ENCODE assay signal across 1 cellular context in the genomic region with DNA sequence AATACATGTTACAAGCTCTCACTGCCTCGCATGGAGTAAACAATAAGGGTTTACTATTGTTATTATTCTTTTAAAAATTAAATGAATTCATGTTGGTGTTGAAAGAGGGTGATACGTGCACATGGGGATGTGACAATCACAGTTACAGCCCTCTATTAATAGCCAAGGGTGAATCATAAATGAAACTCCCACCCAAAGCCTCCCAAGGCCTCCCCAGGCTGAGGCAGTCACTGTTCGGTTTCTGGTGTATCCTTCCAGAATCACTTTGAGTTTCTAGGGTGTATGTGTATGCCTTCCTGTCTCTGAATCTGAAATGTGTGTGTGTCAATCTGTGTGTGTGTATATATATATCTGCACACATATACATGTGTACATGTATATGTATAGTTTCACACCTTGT.
TF ChIP-seq lines count a peak whose summit lies in the region.

No MANE protein-coding gene starts in this region.

TF ChIP-seq in GM12878, 131 proteins besides CTCF, POLR2A, EP300 and RAD21 (continued from another document and continues in another):
- TF ChIP-seq, protein P1, sequence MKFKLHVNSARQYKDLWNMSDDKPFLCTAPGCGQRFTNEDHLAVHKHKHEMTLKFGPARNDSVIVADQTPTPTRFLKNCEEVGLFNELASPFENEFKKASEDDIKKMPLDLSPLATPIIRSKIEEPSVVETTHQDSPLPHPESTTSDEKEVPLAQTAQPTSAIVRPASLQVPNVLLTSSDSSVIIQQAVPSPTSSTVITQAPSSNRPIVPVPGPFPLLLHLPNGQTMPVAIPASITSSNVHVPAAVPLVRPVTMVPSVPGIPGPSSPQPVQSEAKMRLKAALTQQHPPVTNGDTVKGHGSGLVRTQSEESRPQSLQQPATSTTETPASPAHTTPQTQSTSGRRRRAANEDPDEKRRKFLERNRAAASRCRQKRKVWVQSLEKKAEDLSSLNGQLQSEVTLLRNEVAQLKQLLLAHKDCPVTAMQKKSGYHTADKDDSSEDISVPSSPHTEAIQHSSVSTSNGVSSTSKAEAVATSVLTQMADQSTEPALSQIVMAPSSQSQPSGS (IDR thresholded peaks at IDR 0.05; ENCODE audit: low read length): peak; percentile 41; the same call in 1 of the 2 replicates
- TF ChIP-seq, protein P2, sequence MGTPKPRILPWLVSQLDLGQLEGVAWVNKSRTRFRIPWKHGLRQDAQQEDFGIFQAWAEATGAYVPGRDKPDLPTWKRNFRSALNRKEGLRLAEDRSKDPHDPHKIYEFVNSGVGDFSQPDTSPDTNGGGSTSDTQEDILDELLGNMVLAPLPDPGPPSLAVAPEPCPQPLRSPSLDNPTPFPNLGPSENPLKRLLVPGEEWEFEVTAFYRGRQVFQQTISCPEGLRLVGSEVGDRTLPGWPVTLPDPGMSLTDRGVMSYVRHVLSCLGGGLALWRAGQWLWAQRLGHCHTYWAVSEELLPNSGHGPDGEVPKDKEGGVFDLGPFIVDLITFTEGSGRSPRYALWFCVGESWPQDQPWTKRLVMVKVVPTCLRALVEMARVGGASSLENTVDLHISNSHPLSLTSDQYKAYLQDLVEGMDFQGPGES (IDR thresholded peaks at IDR 0.05): no peak
- TF ChIP-seq HDGF (IDR thresholded peaks at IDR 0.05) (no peak), SREBF1 (IDR thresholded peaks at IDR 0.05; ENCODE audit: low read length) (no peak), MTA2 (IDR thresholded peaks at IDR 0.05; ENCODE audit: low read depth) (no peak), TCF12 (IDR thresholded peaks at IDR 0.05; ENCODE audit: low read depth, low read length) (no peak), CHD4 (IDR thresholded peaks at IDR 0.05) (no peak), WRNIP1 (IDR thresholded peaks at IDR 0.05; ENCODE audit: borderline replicate concordance, low read depth, low read length) (no peak), KDM1A (IDR thresholded peaks at IDR 0.05; ENCODE audit: borderline replicate concordance) (no peak), TAF1 (IDR thresholded peaks at IDR 0.05; ENCODE audit: borderline replicate concordance, low read depth, low read length) (no peak), MYC (IDR thresholded peaks at IDR 0.05; ENCODE audit: insufficient read depth, insufficient read length, insufficient replicate concordance, low read length, severe bottlenecking) (no peak), RELA (IDR thresholded peaks at IDR 0.05; ENCODE audit: borderline replicate concordance, partially characterized antibody) (no peak), FOXK2 (IDR thresholded peaks at IDR 0.05) (no peak), RAD51 (IDR thresholded peaks at IDR 0.05) (no peak), CREM (IDR thresholded peaks at IDR 0.05; ENCODE audit: low read depth) (peak; percentile 53; the same call in 1 of the 2 replicates), ZBED1 (IDR thresholded peaks at IDR 0.05; ENCODE audit: borderline replicate concordance) (no peak), MEF2B (IDR thresholded peaks at IDR 0.05; ENCODE audit: partially characterized antibody, poor library complexity, severe bottlenecking) (no peak), NFXL1 (IDR thresholded peaks at IDR 0.05; ENCODE audit: borderline replicate concordance) (no peak), MYB (IDR thresholded peaks at IDR 0.05; ENCODE audit: borderline replicate concordance, low read depth, low read length) (no peak), BACH1 (IDR thresholded peaks at IDR 0.05; ENCODE audit: borderline replicate concordance) (no peak), SRF (IDR thresholded peaks at IDR 0.05; ENCODE audit: low read depth in 2 of 2, low read length in 2 of 2) (no peak), ATF7 (IDR thresholded peaks at IDR 0.05; ENCODE audit: low read depth) (0 out of 2 replicates have a peak, but pooled peaks have one; percentile 16), YBX1 (IDR thresholded peaks at IDR 0.05) (no peak), GATAD2B (conservative IDR thresholded peaks at IDR 0.05; ENCODE audit: low read depth) (no peak), ESRRA (IDR thresholded peaks at IDR 0.05; ENCODE audit: low read length) (no peak), ZNF622 (IDR thresholded peaks at IDR 0.05) (no peak), HDAC6 (IDR thresholded peaks at IDR 0.05; ENCODE audit: unreplicated experiment) (no peak), SIN3A (IDR thresholded peaks at IDR 0.05; ENCODE audit: low read depth, low read length) (no peak), STAT1 (conservative IDR thresholded peaks at IDR 0.05) (no peak), MTA3 (IDR thresholded peaks at IDR 0.05; ENCODE audit: borderline replicate concordance, low read length) (0 out of 2 replicates have a peak, but pooled peaks have one; percentile 35), ZSCAN29 (IDR thresholded peaks at IDR 0.05) (no peak), RUNX3 (IDR thresholded peaks at IDR 0.05; ENCODE audit: low read length) (peak; percentile 58; the same call in 1 of the 2 replicates), STAT3 (IDR thresholded peaks at IDR 0.05; ENCODE audit: low read depth, low read length) (no peak), LARP7 (IDR thresholded peaks at IDR 0.05) (no peak), EED (IDR thresholded peaks at IDR 0.05; ENCODE audit: low read depth) (peak; percentile 68), TARDBP (IDR thresholded peaks at IDR 0.05; ENCODE audit: borderline replicate concordance) (no peak)
- TF ChIP-seq, protein P3, sequence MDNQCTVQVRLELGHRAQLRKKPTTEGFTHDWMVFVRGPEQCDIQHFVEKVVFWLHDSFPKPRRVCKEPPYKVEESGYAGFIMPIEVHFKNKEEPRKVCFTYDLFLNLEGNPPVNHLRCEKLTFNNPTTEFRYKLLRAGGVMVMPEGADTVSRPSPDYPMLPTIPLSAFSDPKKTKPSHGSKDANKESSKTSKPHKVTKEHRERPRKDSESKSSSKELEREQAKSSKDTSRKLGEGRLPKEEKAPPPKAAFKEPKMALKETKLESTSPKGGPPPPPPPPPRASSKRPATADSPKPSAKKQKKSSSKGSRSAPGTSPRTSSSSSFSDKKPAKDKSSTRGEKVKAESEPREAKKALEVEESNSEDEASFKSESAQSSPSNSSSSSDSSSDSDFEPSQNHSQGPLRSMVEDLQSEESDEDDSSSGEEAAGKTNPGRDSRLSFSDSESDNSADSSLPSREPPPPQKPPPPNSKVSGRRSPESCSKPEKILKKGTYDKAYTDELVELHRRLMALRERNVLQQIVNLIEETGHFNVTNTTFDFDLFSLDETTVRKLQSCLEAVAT (IDR thresholded peaks at IDR 0.05): no peak
- TF ChIP-seq, protein P4, sequence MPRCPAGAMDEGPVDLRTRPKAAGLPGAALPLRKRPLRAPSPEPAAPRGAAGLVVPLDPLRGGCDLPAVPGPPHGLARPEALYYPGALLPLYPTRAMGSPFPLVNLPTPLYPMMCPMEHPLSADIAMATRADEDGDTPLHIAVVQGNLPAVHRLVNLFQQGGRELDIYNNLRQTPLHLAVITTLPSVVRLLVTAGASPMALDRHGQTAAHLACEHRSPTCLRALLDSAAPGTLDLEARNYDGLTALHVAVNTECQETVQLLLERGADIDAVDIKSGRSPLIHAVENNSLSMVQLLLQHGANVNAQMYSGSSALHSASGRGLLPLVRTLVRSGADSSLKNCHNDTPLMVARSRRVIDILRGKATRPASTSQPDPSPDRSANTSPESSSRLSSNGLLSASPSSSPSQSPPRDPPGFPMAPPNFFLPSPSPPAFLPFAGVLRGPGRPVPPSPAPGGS (IDR thresholded peaks at IDR 0.05; ENCODE audit: borderline replicate concordance, insufficient read depth, low read depth, low read length, poor library complexity, severe bottlenecking): no peak
- TF ChIP-seq, protein P5, sequence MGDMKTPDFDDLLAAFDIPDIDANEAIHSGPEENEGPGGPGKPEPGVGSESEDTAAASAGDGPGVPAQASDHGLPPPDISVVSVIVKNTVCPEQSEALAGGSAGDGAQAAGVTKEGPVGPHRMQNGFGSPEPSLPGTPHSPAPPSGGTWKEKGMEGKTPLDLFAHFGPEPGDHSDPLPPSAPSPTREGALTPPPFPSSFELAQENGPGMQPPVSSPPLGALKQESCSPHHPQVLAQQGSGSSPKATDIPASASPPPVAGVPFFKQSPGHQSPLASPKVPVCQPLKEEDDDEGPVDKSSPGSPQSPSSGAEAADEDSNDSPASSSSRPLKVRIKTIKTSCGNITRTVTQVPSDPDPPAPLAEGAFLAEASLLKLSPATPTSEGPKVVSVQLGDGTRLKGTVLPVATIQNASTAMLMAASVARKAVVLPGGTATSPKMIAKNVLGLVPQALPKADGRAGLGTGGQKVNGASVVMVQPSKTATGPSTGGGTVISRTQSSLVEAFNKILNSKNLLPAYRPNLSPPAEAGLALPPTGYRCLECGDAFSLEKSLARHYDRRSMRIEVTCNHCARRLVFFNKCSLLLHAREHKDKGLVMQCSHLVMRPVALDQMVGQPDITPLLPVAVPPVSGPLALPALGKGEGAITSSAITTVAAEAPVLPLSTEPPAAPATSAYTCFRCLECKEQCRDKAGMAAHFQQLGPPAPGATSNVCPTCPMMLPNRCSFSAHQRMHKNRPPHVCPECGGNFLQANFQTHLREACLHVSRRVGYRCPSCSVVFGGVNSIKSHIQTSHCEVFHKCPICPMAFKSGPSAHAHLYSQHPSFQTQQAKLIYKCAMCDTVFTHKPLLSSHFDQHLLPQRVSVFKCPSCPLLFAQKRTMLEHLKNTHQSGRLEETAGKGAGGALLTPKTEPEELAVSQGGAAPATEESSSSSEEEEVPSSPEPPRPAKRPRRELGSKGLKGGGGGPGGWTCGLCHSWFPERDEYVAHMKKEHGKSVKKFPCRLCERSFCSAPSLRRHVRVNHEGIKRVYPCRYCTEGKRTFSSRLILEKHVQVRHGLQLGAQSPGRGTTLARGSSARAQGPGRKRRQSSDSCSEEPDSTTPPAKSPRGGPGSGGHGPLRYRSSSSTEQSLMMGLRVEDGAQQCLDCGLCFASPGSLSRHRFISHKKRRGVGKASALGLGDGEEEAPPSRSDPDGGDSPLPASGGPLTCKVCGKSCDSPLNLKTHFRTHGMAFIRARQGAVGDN (IDR thresholded peaks at IDR 0.05): no peak
- TF ChIP-seq, protein P6, sequence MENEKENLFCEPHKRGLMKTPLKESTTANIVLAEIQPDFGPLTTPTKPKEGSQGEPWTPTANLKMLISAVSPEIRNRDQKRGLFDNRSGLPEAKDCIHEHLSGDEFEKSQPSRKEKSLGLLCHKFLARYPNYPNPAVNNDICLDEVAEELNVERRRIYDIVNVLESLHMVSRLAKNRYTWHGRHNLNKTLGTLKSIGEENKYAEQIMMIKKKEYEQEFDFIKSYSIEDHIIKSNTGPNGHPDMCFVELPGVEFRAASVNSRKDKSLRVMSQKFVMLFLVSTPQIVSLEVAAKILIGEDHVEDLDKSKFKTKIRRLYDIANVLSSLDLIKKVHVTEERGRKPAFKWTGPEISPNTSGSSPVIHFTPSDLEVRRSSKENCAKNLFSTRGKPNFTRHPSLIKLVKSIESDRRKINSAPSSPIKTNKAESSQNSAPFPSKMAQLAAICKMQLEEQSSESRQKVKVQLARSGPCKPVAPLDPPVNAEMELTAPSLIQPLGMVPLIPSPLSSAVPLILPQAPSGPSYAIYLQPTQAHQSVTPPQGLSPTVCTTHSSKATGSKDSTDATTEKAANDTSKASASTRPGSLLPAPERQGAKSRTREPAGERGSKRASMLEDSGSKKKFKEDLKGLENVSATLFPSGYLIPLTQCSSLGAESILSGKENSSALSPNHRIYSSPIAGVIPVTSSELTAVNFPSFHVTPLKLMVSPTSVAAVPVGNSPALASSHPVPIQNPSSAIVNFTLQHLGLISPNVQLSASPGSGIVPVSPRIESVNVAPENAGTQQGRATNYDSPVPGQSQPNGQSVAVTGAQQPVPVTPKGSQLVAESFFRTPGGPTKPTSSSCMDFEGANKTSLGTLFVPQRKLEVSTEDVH (IDR thresholded peaks at IDR 0.05; ENCODE audit: low read depth, partially characterized antibody): no peak
- TF ChIP-seq, protein P7, sequence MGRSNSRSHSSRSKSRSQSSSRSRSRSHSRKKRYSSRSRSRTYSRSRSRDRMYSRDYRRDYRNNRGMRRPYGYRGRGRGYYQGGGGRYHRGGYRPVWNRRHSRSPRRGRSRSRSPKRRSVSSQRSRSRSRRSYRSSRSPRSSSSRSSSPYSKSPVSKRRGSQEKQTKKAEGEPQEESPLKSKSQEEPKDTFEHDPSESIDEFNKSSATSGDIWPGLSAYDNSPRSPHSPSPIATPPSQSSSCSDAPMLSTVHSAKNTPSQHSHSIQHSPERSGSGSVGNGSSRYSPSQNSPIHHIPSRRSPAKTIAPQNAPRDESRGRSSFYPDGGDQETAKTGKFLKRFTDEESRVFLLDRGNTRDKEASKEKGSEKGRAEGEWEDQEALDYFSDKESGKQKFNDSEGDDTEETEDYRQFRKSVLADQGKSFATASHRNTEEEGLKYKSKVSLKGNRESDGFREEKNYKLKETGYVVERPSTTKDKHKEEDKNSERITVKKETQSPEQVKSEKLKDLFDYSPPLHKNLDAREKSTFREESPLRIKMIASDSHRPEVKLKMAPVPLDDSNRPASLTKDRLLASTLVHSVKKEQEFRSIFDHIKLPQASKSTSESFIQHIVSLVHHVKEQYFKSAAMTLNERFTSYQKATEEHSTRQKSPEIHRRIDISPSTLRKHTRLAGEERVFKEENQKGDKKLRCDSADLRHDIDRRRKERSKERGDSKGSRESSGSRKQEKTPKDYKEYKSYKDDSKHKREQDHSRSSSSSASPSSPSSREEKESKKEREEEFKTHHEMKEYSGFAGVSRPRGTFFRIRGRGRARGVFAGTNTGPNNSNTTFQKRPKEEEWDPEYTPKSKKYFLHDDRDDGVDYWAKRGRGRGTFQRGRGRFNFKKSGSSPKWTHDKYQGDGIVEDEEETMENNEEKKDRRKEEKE (IDR thresholded peaks at IDR 0.05): no peak
- TF ChIP-seq, protein P8, sequence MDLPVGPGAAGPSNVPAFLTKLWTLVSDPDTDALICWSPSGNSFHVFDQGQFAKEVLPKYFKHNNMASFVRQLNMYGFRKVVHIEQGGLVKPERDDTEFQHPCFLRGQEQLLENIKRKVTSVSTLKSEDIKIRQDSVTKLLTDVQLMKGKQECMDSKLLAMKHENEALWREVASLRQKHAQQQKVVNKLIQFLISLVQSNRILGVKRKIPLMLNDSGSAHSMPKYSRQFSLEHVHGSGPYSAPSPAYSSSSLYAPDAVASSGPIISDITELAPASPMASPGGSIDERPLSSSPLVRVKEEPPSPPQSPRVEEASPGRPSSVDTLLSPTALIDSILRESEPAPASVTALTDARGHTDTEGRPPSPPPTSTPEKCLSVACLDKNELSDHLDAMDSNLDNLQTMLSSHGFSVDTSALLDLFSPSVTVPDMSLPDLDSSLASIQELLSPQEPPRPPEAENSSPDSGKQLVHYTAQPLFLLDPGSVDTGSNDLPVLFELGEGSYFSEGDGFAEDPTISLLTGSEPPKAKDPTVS (IDR thresholded peaks at IDR 0.05; ENCODE audit: low read depth, low read length): no peak
